In the genomic region with DNA sequence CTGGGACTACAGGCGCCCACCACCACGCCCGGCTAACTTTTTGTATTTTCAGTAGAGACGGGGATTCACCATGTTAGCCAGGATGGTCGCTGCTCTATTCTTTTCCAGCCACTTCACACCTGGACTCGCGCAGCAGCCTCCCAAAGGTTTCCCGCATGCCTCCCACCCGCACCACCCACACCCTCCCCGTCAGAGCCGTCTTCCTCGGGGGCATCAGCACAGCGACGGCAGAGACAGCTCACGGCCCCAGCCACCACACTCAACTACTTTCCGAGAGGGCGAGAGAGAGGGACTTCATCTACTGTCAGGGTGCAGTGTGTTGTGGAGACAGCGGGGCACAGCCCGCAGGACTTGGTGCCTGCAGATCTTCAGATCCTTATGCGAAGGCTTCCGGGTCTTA, we compare ENCODE assay signal across 14 cellular contexts.
"Had no signal": no experiment of that assay in that cellular context is flagged by ENCODE, and none has a peak within 500 bp of the region (broad histone marks: within the 10 kb centered on the region; RNA-seq: fewer than 3 reads in every experiment).

No MANE protein-coding gene starts in this region.

- H3K4me3 ChIP-seq: esophagus squamous epithelium, lung, testis, upper lobe of right lung had no signal

- ATAC-seq: activated naive CD4-positive, alpha-beta T cell treated with anti-CD3 and anti-CD28 coated beads, Interleukin-2, amount 50 U/mL, for 72 hours; left cardiac atrium; natural killer cell treated with Interleukin-12 subunit alpha and Interleukin-12 subunit beta and Interleukin-15 and Interleukin-18, amount 100 ng/mL, for 72 hours; T-cell; upper lobe of right lung had no signal

- H3K36me3 Mint-ChIP-seq: natural killer cell treated with Interleukin-12 subunit alpha and Interleukin-12 subunit beta and Interleukin-15 and Interleukin-18, amount 100 ng/mL, for 72 hours; T-cell had no signal

- H3K4me3 Mint-ChIP-seq: dendritic cell treated with granulocyte-macrophage colony-stimulating factor and Interleukin-4, amounts not matched to agents 40 ng/mL and 50 ng/mL, for 4 days had no signal

- H3K36me3 ChIP-seq: upper lobe of right lung had no signal

- H3K27ac ChIP-seq: upper lobe of right lung had no signal

- DNase-seq: activated gamma-delta T cell treated with Interleukin-2 at 50 U/mL for 16 hours; amniotic stem cell; effector CD8-positive, alpha-beta T cell; esophagus squamous epithelium; left cardiac atrium; stimulated activated CD4-positive, alpha-beta T cell treated with anti-CD3 and anti-CD28 coated beads, Interleukin-2, amount 100 ng/mL, for 24 hours; T-cell; upper lobe of right lung had no signal

- H3K9me3 ChIP-seq: esophagus squamous epithelium, testis, upper lobe of right lung had no signal

- H3K27me3 Mint-ChIP-seq: dendritic cell treated with granulocyte-macrophage colony-stimulating factor and Interleukin-4, amounts not matched to agents 40 ng/mL and 50 ng/mL, for 4 days; natural killer cell treated with Interleukin-12 subunit alpha and Interleukin-12 subunit beta and Interleukin-15 and Interleukin-18, amount 100 ng/mL, for 72 hours; progenitor cell of endocrine pancreas; T-cell had no signal

- H3K27me3 ChIP-seq: esophagus squamous epithelium, testis, upper lobe of right lung had no signal

- H3K9me3 Mint-ChIP-seq: activated naive CD4-positive, alpha-beta T cell treated with anti-CD3 and anti-CD28 coated beads, Interleukin-2, amount 50 U/mL, for 72 hours; dendritic cell treated with granulocyte-macrophage colony-stimulating factor and Interleukin-4, amounts not matched to agents 40 ng/mL and 50 ng/mL, for 4 days; natural killer cell treated with Interleukin-12 subunit alpha and Interleukin-12 subunit beta and Interleukin-15 and Interleukin-18, amount 100 ng/mL, for 72 hours; T-cell had no signal
